Comparison of ENCODE assay signal across 9 cellular contexts in genomic region chr9:75087824-75088645, GRCh38. TPM values are rescaled to one million over a fixed set of nuclear protein-coding genes. Genes with fewer than 3 reads are reported as not detected.
DNase-seq lines count a peak whose midpoint lies in the region; ATAC-seq, FAIRE-seq and TF ChIP-seq lines count a peak whose summit lies in the region.
"Had no signal": no experiment of that assay in that cellular context is flagged by ENCODE, and none has a peak within 500 bp of the region (broad histone marks: within the 10 kb centered on the region; RNA-seq: fewer than 3 reads in every experiment).

TSS of gene NMRK1 (minus strand) at chr9:75088155. CDS start at chr9:75083115, 5,040 bp downstream.
A gene with protein sequence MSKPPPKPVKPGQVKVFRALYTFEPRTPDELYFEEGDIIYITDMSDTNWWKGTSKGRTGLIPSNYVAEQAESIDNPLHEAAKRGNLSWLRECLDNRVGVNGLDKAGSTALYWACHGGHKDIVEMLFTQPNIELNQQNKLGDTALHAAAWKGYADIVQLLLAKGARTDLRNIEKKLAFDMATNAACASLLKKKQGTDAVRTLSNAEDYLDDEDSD (plus strand): TSS chr9:75088514. CDS start chr9:75088693, 179 bp downstream.

- H2AFZ ChIP-seq in keratinocyte (ENCODE audit: control insufficient read depth, low read length) = peak within 1 kb of the TSS; percentile 88

- H3K9me3 ChIP-seq in keratinocyte (ENCODE audit: control insufficient read depth, low read depth, low read length) = no peaks in the 10 kb centered on the region

- peak within 1 kb of the TSS; percentile 91 to 92 (median 91) for H3K4me3 ChIP-seq in keratinocyte (ENCODE audit: control insufficient read depth in 2 of 3, extremely low read depth in 1 of 3, insufficient read depth in 2 of 3, low read depth in 1 of 3, low read length in 3 of 3)

- dilution Hi-C loops in keratinocyte (cut with MboI; ENCODE audit: extremely low pct_ligation_motif_present, low sequenced_read_pairs) = no loop called here

- H3K9me1 ChIP-seq in keratinocyte (ENCODE audit: control insufficient read depth, extremely low read depth, insufficient read depth, low read length) = no peaks in the 10 kb centered on the region

- ATAC-seq in HG03432 (IDR thresholded peaks at IDR 0.05; ENCODE audit: unreplicated experiment) = peak; percentile 90

- H3K4me1 ChIP-seq in keratinocyte (ENCODE audit: control insufficient read depth, extremely low read depth, insufficient read depth, low read length) = peaks cover 40% of the 10 kb centered on the region

- H3K79me2 ChIP-seq in keratinocyte (ENCODE audit: control insufficient read depth, insufficient read depth, low read length) = peaks cover 45% of the 10 kb centered on the region

- DNase-seq in AML-193 (lab: John Stamatoyannopoulos, UW) (peak; percentile 91 to 93), NCI-H460 (ENCODE audit: extremely low read depth, low read depth) (peak; percentile 93), cerebellar cortex (ENCODE audit: low spot score) (peak; percentile 91), keratinocyte (ENCODE audit: low read depth, low spot score) (no peak)
- DNase-seq in activated CD4-positive, CD25-positive, alpha-beta regulatory T cell treated with anti-CD3 and anti-CD28 coated beads, Interleukin-2, amount 50 U/mL, for 72 hours = peak; percentile 94
- peak; percentile 76 to 91 (median 85) for DNase-seq in stimulated activated CD4-positive, alpha-beta T cell treated with anti-CD3 and anti-CD28 coated beads, Interleukin-12 subunit alpha, Interleukin-12 subunit beta, amount 100 ng/mL, for 48 hours (ENCODE audit: low read depth in 2 of 3, low spot score in 1 of 3)

- peak within 1 kb of the TSS; percentile 97 for H3K9ac ChIP-seq in keratinocyte (ENCODE audit: control insufficient read depth, extremely low read depth, insufficient read depth, low read length)

- peak; percentile 88 for TF ChIP-seq POLR2A in GM19193 (IDR thresholded peaks at IDR 0.05; ENCODE audit: extremely low read depth, insufficient read depth, insufficient read length)

- no peaks in the 10 kb centered on the region for H3K27me3 ChIP-seq in keratinocyte (ENCODE audit: control insufficient read depth, extremely low read depth, insufficient read depth, low read length)

- peak within 1 kb of the TSS; percentile 97 for H3K4me2 ChIP-seq in keratinocyte (ENCODE audit: control insufficient read depth, extremely low read depth, insufficient read depth, low read depth, low read length)

- H3K27ac ChIP-seq in keratinocyte (ENCODE audit: control insufficient read depth, insufficient read depth, low read length) = peak within 1 kb of the TSS; percentile 92

- FAIRE-seq in keratinocyte (lab: Jason Lieb, UNC) = no peak
- FAIRE-seq: colon had no signal

- TF ChIP-seq CTCF in keratinocyte (optimal IDR thresholded peaks at IDR 0.05 in 1 of 3, IDR thresholded peaks at IDR 0.05 in 1 of 3, conservative IDR thresholded peaks at IDR 0.05 in 1 of 3; ENCODE audit: extremely low read depth in 1 of 3, insufficient read depth in 2 of 3, low read length in 3 of 3) = peak in 1 of 3 experiments; percentile 1

- H3K36me3 ChIP-seq in keratinocyte (ENCODE audit: control insufficient read depth in 2 of 2, extremely low read depth in 1 of 2, insufficient read depth in 2 of 2, low read length in 2 of 2) = no peaks in the 10 kb centered on the region

- H4K20me1 ChIP-seq in keratinocyte (ENCODE audit: control insufficient read depth, extremely low read depth, insufficient read depth, low read length) = no peaks in the 10 kb centered on the region

RNA-seq across cellular contexts. Expression of gene NMRK1, which starts in this region (rescaled TPM):
- 19.5 and 23.3 TPM in 2 replicates for total RNA-seq in NCI-H460 (2014; rRNA removed; shearing (Covaris generic))
- 9.8 and 10.8 TPM in 2 replicates for polyA plus RNA-seq in NCI-H460 (2014; cell fraction: nucleus; rRNA removed)
- polyA plus RNA-seq in keratinocyte = 14.0 to 30.1 TPM (median 24.7 TPM) in 3 replicates
- 23.8 TPM for polyA plus RNA-seq in keratinocyte (2011; ENCODE audit: low read depth)
- polyA plus RNA-seq in keratinocyte (2011; cell fraction: cytosol; rRNA removed) = 15.0 and 26.5 TPM in 2 replicates
- polyA plus RNA-seq in keratinocyte (2011; cell fraction: nucleus; rRNA removed) = 29.7 and 34.9 TPM in 2 replicates
- polyA plus RNA-seq in keratinocyte (2012; ENCODE audit: low replicate concordance) = 17.2 and 31.2 TPM in 2 replicates
- polyA minus RNA-seq in keratinocyte = 2.8 to 7.6 TPM (median 6.7 TPM) in 3 replicates
- 8.6 TPM for polyA minus RNA-seq in keratinocyte (2011; cell fraction: cytosol; rRNA and poly(A)+ RNA removed)
- 8.3 and 11.0 TPM in 2 replicates for polyA minus RNA-seq in keratinocyte (2011; cell fraction: nucleus; rRNA and poly(A)+ RNA removed)

RNA-seq across cellular contexts. Expression of the second gene that starts in this region (rescaled TPM):
- total RNA-seq in NCI-H460 (2014; rRNA removed; shearing (Covaris generic)) = 15.7 and 19.3 TPM in 2 replicates
- 7.4 and 8.4 TPM in 2 replicates for polyA plus RNA-seq in NCI-H460 (2014; cell fraction: nucleus; rRNA removed)
- 32.2 to 39.2 TPM (median 33.1 TPM) in 3 replicates for polyA plus RNA-seq in keratinocyte
- polyA plus RNA-seq in keratinocyte (2011; ENCODE audit: low read depth) = 160 TPM
- polyA plus RNA-seq in keratinocyte (2011; cell fraction: cytosol; rRNA removed) = 29.1 and 38.2 TPM in 2 replicates
- 15.6 and 19.1 TPM in 2 replicates for polyA plus RNA-seq in keratinocyte (2011; cell fraction: nucleus; rRNA removed)
- 55.0 and 65.5 TPM in 2 replicates for polyA plus RNA-seq in keratinocyte (2012; ENCODE audit: low replicate concordance)
- polyA minus RNA-seq in keratinocyte = 11.9 to 83.8 TPM (median 52.3 TPM) in 3 replicates
- 44.9 TPM for polyA minus RNA-seq in keratinocyte (2011; cell fraction: cytosol; rRNA and poly(A)+ RNA removed)
- 14.4 and 28.3 TPM in 2 replicates for polyA minus RNA-seq in keratinocyte (2011; cell fraction: nucleus; rRNA and poly(A)+ RNA removed)
